In genomic region chr15:57496946-57497944, GRCh38 we compare ENCODE assay signal across 1 cellular context.
A peak's percentile ranks its signal among the peaks of the same experiment; 100 is the strongest.
TF ChIP-seq lines count a peak whose summit lies in the region.

No MANE protein-coding gene starts in this region.

TF ChIP-seq in HepG2, 621 proteins besides CTCF, POLR2A, EP300 and RAD21 (continued from another document and continues in another):
- TF ChIP-seq NFAT5 (CRISPR knock-in tag; IDR thresholded peaks at IDR 0.05) (no peak), ZNF460 (CRISPR knock-in tag; IDR thresholded peaks at IDR 0.05; ENCODE audit: borderline replicate concordance) (no peak), ZNF83 (CRISPR knock-in tag; IDR thresholded peaks at IDR 0.05; ENCODE audit: borderline replicate concordance) (no peak), SRF (IDR thresholded peaks at IDR 0.05; ENCODE audit: low read depth, low read length) (0 out of 2 replicates have a peak, but pooled peaks have one; percentile 34), ZMAT5 (CRISPR knock-in tag; IDR thresholded peaks at IDR 0.05; ENCODE audit: borderline replicate concordance, low read depth) (no peak), MEIS2 (CRISPR knock-in tag; IDR thresholded peaks at IDR 0.05) (peak; percentile 99), ZNF788 (CRISPR knock-in tag; IDR thresholded peaks at IDR 0.05; ENCODE audit: borderline replicate concordance) (peak; percentile 91), NBN (conservative IDR thresholded peaks at IDR 0.05) (no peak), TSC22D2 (CRISPR knock-in tag; IDR thresholded peaks at IDR 0.05; ENCODE audit: borderline replicate concordance) (peak; percentile 75; the same call in 1 of the 2 replicates), CENPT (CRISPR knock-in tag; IDR thresholded peaks at IDR 0.05; ENCODE audit: low read depth) (no peak), SETDB1 (CRISPR knock-in tag; IDR thresholded peaks at IDR 0.05; ENCODE audit: borderline replicate concordance) (no peak), ZNF138 (CRISPR knock-in tag; IDR thresholded peaks at IDR 0.05; ENCODE audit: low read depth) (peak; percentile 64; the same call in 1 of the 2 replicates), ZNF446 (CRISPR knock-in tag; IDR thresholded peaks at IDR 0.05) (no peak), USF2 (IDR thresholded peaks at IDR 0.05; ENCODE audit: low read depth, low read length) (no peak), USF2 (CRISPR knock-in tag; IDR thresholded peaks at IDR 0.05; ENCODE audit: borderline replicate concordance) (no peak), KLF12 (CRISPR knock-in tag; IDR thresholded peaks at IDR 0.05; ENCODE audit: borderline replicate concordance) (peak; percentile 44; the same call in 1 of the 2 replicates), ZBTB2 (CRISPR knock-in tag; IDR thresholded peaks at IDR 0.05; ENCODE audit: low read depth) (peak; percentile 51; the same call in 1 of the 2 replicates), HOXD1 (CRISPR knock-in tag; IDR thresholded peaks at IDR 0.05) (peak; percentile 52; the same call in 1 of the 2 replicates), MAFK (conservative IDR thresholded peaks at IDR 0.05 in 1 of 2, IDR thresholded peaks at IDR 0.05 in 1 of 2; ENCODE audit: low read length in 2 of 2) (no peak), CREM (IDR thresholded peaks at IDR 0.05) (peak; percentile 87), CREM (CRISPR knock-in tag; IDR thresholded peaks at IDR 0.05) (no peak), CCDC6 (CRISPR knock-in tag; IDR thresholded peaks at IDR 0.05) (peak; percentile 44; the same call in 1 of the 2 replicates), BCL6 (CRISPR knock-in tag; IDR thresholded peaks at IDR 0.05) (peak; percentile 77), ZNF772 (CRISPR knock-in tag; IDR thresholded peaks at IDR 0.05) (peak; percentile 77), HNF1B (CRISPR knock-in tag; IDR thresholded peaks at IDR 0.05) (peak; percentile 95), ZNF790 (CRISPR knock-in tag; IDR thresholded peaks at IDR 0.05; ENCODE audit: borderline replicate concordance) (no peak), HNF4G (IDR thresholded peaks at IDR 0.05; ENCODE audit: borderline replicate concordance, low read depth, low read length) (peak; percentile 82), HNF4G (CRISPR knock-in tag; IDR thresholded peaks at IDR 0.05; ENCODE audit: borderline replicate concordance, low read depth) (peak; percentile 69; the same call in 1 of the 2 replicates), MXD3 (CRISPR knock-in tag; IDR thresholded peaks at IDR 0.05) (no peak), ZNF512 (CRISPR knock-in tag; IDR thresholded peaks at IDR 0.05) (no peak), MATR3 (CRISPR knock-in tag; IDR thresholded peaks at IDR 0.05) (no peak), ZNF280B (CRISPR knock-in tag; IDR thresholded peaks at IDR 0.05; ENCODE audit: borderline replicate concordance) (peak; percentile 77; the same call in 1 of the 2 replicates), NR2F2 (IDR thresholded peaks at IDR 0.05; ENCODE audit: borderline replicate concordance, low read depth) (peak; percentile 77; the same call in 1 of the 2 replicates), PCBP2 (optimal IDR thresholded peaks at IDR 0.05; ENCODE audit: low read depth, low read length, poor library complexity, severe bottlenecking) (no peak), ZNF777 (CRISPR knock-in tag; IDR thresholded peaks at IDR 0.05) (0 out of 2 replicates have a peak, but pooled peaks have one; percentile 44), KAT7 (CRISPR knock-in tag; IDR thresholded peaks at IDR 0.05; ENCODE audit: borderline replicate concordance) (0 out of 2 replicates have a peak, but pooled peaks have one; percentile 25), ZNF619 (CRISPR knock-in tag; IDR thresholded peaks at IDR 0.05) (no peak), IRF2 (CRISPR knock-in tag; IDR thresholded peaks at IDR 0.05) (peak; percentile 82), TEAD3 (CRISPR knock-in tag; optimal IDR thresholded peaks at IDR 0.05; ENCODE audit: borderline replicate concordance) (peak; percentile 59), ZFX (CRISPR knock-in tag; IDR thresholded peaks at IDR 0.05; ENCODE audit: low read depth) (peak; percentile 97), TCF7 (IDR thresholded peaks at IDR 0.05; ENCODE audit: low read depth) (peak; percentile 90), KDM3A (CRISPR knock-in tag; IDR thresholded peaks at IDR 0.05; ENCODE audit: low read depth) (peak; percentile 60), TBX3 (IDR thresholded peaks at IDR 0.05; ENCODE audit: borderline replicate concordance) (peak; percentile 20; the same call in 1 of the 2 replicates), ZNF710 (CRISPR knock-in tag; IDR thresholded peaks at IDR 0.05; ENCODE audit: borderline replicate concordance) (peak; percentile 75), FOSL2 (CRISPR knock-in tag; IDR thresholded peaks at IDR 0.05) (peak; percentile 83), ZNF747 (CRISPR knock-in tag; IDR thresholded peaks at IDR 0.05; ENCODE audit: borderline replicate concordance) (peak; percentile 85; the same call in 1 of the 2 replicates), HOMEZ (CRISPR knock-in tag; IDR thresholded peaks at IDR 0.05; ENCODE audit: low read depth) (peak; percentile 85)
